In genomic region chr7:100598425-100598824, GRCh38 we compare ENCODE assay signal across 1 cellular context.
TF ChIP-seq lines count a peak whose summit lies in the region.

No MANE protein-coding gene starts in this region.

TF ChIP-seq in HepG2, 621 proteins besides CTCF, POLR2A, EP300 and RAD21:
- TF ChIP-seq ZNF543 (CRISPR knock-in tag; IDR thresholded peaks at IDR 0.05) (no peak), ZNF768 (CRISPR knock-in tag; IDR thresholded peaks at IDR 0.05) (no peak), MAFK (conservative IDR thresholded peaks at IDR 0.05 in 1 of 2, IDR thresholded peaks at IDR 0.05 in 1 of 2; ENCODE audit: low read length in 2 of 2) (peak; percentile 25 to 51; a peak in 2 of 4 replicates)
